Comparison of ENCODE assay signal across 13 cellular contexts in genomic region chr10:102384053-102384452, GRCh38. TPM values are rescaled to one million over a fixed set of nuclear protein-coding genes. Genes with fewer than 3 reads are reported as not detected.
DNase-seq lines count a peak whose midpoint lies in the region; ATAC-seq, FAIRE-seq and TF ChIP-seq lines count a peak whose summit lies in the region.
"Had no signal": no experiment of that assay in that cellular context is flagged by ENCODE, and none has a peak within 500 bp of the region (broad histone marks: within the 10 kb centered on the region; RNA-seq: fewer than 3 reads in every experiment).

No MANE protein-coding gene starts in this region.

- H3K36me3 Mint-ChIP-seq in endothelial cell (ENCODE audit: low read depth, unreplicated experiment) = peaks cover 15% of the 10 kb centered on the region

- in situ Hi-C loops in IMR-90 (cut with MboI; ENCODE audit: low sequenced_read_pairs) = no loop called here

- no peak overlapping the region for H3K4ac ChIP-seq in IMR-90 (ENCODE audit: low read depth, low read length)

- H3K4me1 Mint-ChIP-seq in endothelial cell (ENCODE audit: unreplicated experiment) = peaks cover 6% of the 10 kb centered on the region

- intact Hi-C loops in IMR-90 (cut with micrococcal nuclease) = no loop called here

- CTCF ChIA-PET in IMR-90 (lab: Yijun Ruan, JAX) = interaction anchor here (0.7 to 1.7 kb wide), 2 partner anchors 10 to 154 kb away, joined by 3 to 4 read pairs; no protein-coding TSS in a partner anchor

- no peak overlapping the region for H2AK5ac ChIP-seq in IMR-90 (ENCODE audit: low read depth, low read length)

- dilution Hi-C loops in IMR-90 (cut with HindIII; ENCODE audit: low sequenced_read_pairs, unreplicated experiment) = no loop called here

- H3K9me3 ChIP-seq in IMR-90 (ENCODE audit: control insufficient read depth, insufficient read depth, low read length) = no peaks in the 10 kb centered on the region
- no peaks in the 10 kb centered on the region for H3K9me3 ChIP-seq in parathyroid adenoma (ENCODE audit: control insufficient read depth, low read length)

- H2AFZ ChIP-seq in IMR-90 (replicated peaks; ENCODE audit: low read length, poor library complexity) (no peak overlapping the region), parathyroid adenoma (no peak overlapping the region)

- TF ChIP-seq POLR2A in IMR-90 (IDR thresholded peaks at IDR 0.05; ENCODE audit: low read depth, low read length) (no peak), GM12892 (IDR thresholded peaks at IDR 0.05; ENCODE audit: low read depth, low read length) (no peak)

- peak; percentile 25 for TF ChIP-seq RAD21 in IMR-90 (IDR thresholded peaks at IDR 0.05; ENCODE audit: low read length)

- no peaks in the 10 kb centered on the region for H3K9me3 Mint-ChIP-seq in endothelial cell (ENCODE audit: unreplicated experiment)
- H3K9me3 Mint-ChIP-seq: dendritic cell treated with granulocyte-macrophage colony-stimulating factor and Interleukin-4, amounts not matched to agents 40 ng/mL and 50 ng/mL, for 4 days had no signal

- no peak overlapping the region for H2AK9ac ChIP-seq in IMR-90 (replicated peaks; ENCODE audit: low read depth, low read length, poor library complexity)

- no peak overlapping the region for H3K9ac ChIP-seq in IMR-90 (ENCODE audit: low read depth, low read length)
- H3K9ac ChIP-seq in parathyroid adenoma = no peak overlapping the region

- no peaks in the 10 kb centered on the region for H3K79me2 ChIP-seq in parathyroid adenoma

- H3K4me1 ChIP-seq in IMR-90 (ENCODE audit: control insufficient read depth, insufficient read depth, low read length) = peaks cover 3% of the 10 kb centered on the region; the same call in 1 of the 2 replicates
- H3K4me1 ChIP-seq in parathyroid adenoma = no peaks in the 10 kb centered on the region

- H3K23ac ChIP-seq in IMR-90 (ENCODE audit: low read depth, low read length) = no peak overlapping the region

- H3K56ac ChIP-seq in IMR-90 (ENCODE audit: extremely low read depth, insufficient read depth, low read length) = no peak overlapping the region

- no peak overlapping the region for H3K18ac ChIP-seq in IMR-90 (ENCODE audit: low read depth, low read length)

- no peak overlapping the region for H4K91ac ChIP-seq in IMR-90 (ENCODE audit: insufficient read depth, low read depth, low read length)

- no peak overlapping the region for H3K27ac Mint-ChIP-seq in endothelial cell (ENCODE audit: unreplicated experiment)
- H3K27ac Mint-ChIP-seq: dendritic cell treated with granulocyte-macrophage colony-stimulating factor and Interleukin-4, amounts not matched to agents 40 ng/mL and 50 ng/mL, for 4 days had no signal

- no peak overlapping the region for H4K8ac ChIP-seq in IMR-90 (ENCODE audit: low read depth in 2 of 2, low read length in 2 of 2)

- no peak overlapping the region for H2BK120ac ChIP-seq in IMR-90 (ENCODE audit: low read depth, low read length)

- no peak overlapping the region for H2BK5ac ChIP-seq in IMR-90 (ENCODE audit: low read depth, low read length, poor library complexity, severe bottlenecking)

- no peak overlapping the region for H3K4me3 Mint-ChIP-seq in endothelial cell (ENCODE audit: unreplicated experiment)
- H3K4me3 Mint-ChIP-seq: dendritic cell treated with granulocyte-macrophage colony-stimulating factor and Interleukin-4, amounts not matched to agents 40 ng/mL and 50 ng/mL, for 4 days had no signal

- no peaks in the 10 kb centered on the region for H3K9me1 ChIP-seq in IMR-90 (ENCODE audit: insufficient read depth, low read length)

- DNase-seq in DMS53 (lab: John Stamatoyannopoulos, UW) = peak; percentile 27
- DNase-seq in DMS53 treated with DMSO at 0.1 percent for 48 hours (lab: John Stamatoyannopoulos, UW; ENCODE audit: unreplicated experiment) = no peak
- no peak for DNase-seq in IMR-90
- DNase-seq in cerebellar cortex (ENCODE audit: low spot score) = peak; percentile 35
- DNase-seq in endothelial cell (ENCODE audit: low spot score) = no peak
- no peak for DNase-seq in GM12892 (ENCODE audit: insufficient read length)
- DNase-seq: NCI-H2107; stimulated activated CD4-positive, alpha-beta T cell treated with anti-CD3 and anti-CD28 coated beads, Interleukin-4, amount 100 ng/mL, for 4 hours; SW 1271 had no signal

- H3K14ac ChIP-seq in IMR-90 (replicated peaks; ENCODE audit: low read depth, low read length) = no peak overlapping the region

- TF ChIP-seq CTCF in IMR-90 (conservative IDR thresholded peaks at IDR 0.05; ENCODE audit: low read depth, low read length) = peak; percentile 31; the same call in 1 of the 2 replicates
- TF ChIP-seq CTCF in parathyroid adenoma (IDR thresholded peaks at IDR 0.05) = peak; percentile 12
- no peak for TF ChIP-seq CTCF in endothelial cell (IDR thresholded peaks at IDR 0.05; ENCODE audit: unreplicated experiment)

- no peaks in the 10 kb centered on the region for H3K79me1 ChIP-seq in IMR-90 (ENCODE audit: low read depth in 1 of 2, low read length in 2 of 2)

- H2BK15ac ChIP-seq in IMR-90 (ENCODE audit: low read depth, low read length) = no peak overlapping the region

- 67% methylated on average over 1 of the region's 6 CpGs; no CpG with 5 or more reads in 1 of the 2 experiments for WGBS in IMR-90 (ENCODE audit: extremely low coverage in 2 of 2, insufficient read length in 1 of 2), 2 experiments

- H2BK20ac ChIP-seq in IMR-90 (ENCODE audit: low read depth, low read length) = no peak overlapping the region

- BruUV-seq in IMR-90 (replicated peaks; lab: Mats Ljungman, UMichigan) = no TSS peak

- H3K4me2 ChIP-seq in IMR-90 (ENCODE audit: low read depth, low read length) (no peak overlapping the region), parathyroid adenoma (ENCODE audit: low read length) (no peak overlapping the region)

- ATAC-seq in IMR-90 (ENCODE audit: low read depth) (no peak), HG03159 (IDR thresholded peaks at IDR 0.05; ENCODE audit: unreplicated experiment) (no peak)

- no peak overlapping the region for H3K27ac ChIP-seq in IMR-90 (ENCODE audit: insufficient read depth, low read length)
- H3K27ac ChIP-seq in parathyroid adenoma = no peak overlapping the region

- H3K36me3 ChIP-seq in IMR-90 (ENCODE audit: control insufficient read depth, insufficient read depth, low read length) (peaks cover 41% of the 10 kb centered on the region), parathyroid adenoma (ENCODE audit: control insufficient read depth, insufficient read depth, low read length) (no peaks in the 10 kb centered on the region)

- H4K5ac ChIP-seq in IMR-90 (ENCODE audit: low read depth, low read length) = no peak overlapping the region

- no peak overlapping the region for H3K4me3 ChIP-seq in IMR-90 (ENCODE audit: insufficient read depth, low read depth, low read length)
- H3K4me3 ChIP-seq in parathyroid adenoma (ENCODE audit: low read depth, low read length) = no peak overlapping the region

- no peak for FAIRE-seq in GM12892 (lab: Jason Lieb, UNC)
- FAIRE-seq: A204.1 had no signal

- H3K27me3 ChIP-seq in IMR-90 (ENCODE audit: control insufficient read depth, insufficient read depth, low read length) = no peaks in the 10 kb centered on the region
- H3K27me3 ChIP-seq in parathyroid adenoma (ENCODE audit: control insufficient read depth, insufficient read depth, low read length) = no peaks in the 10 kb centered on the region

- POLR2A ChIA-PET in IMR-90 (lab: Charles Lee; ENCODE audit: unreplicated experiment) = no interaction called here

- H3K27me3 Mint-ChIP-seq in endothelial cell (ENCODE audit: unreplicated experiment) = peaks cover 3% of the 10 kb centered on the region

- H4K20me1 ChIP-seq in IMR-90 (ENCODE audit: insufficient read depth, low read length) = no peaks in the 10 kb centered on the region; the same call in 1 of the 2 replicates

TF ChIP-seq in IMR-90, 13 proteins besides CTCF, POLR2A, EP300 and RAD21 (continues in another document):
- TF ChIP-seq RCOR1 (IDR thresholded peaks at IDR 0.05; ENCODE audit: insufficient replicate concordance, low read length) (no peak), ELK1 (IDR thresholded peaks at IDR 0.05; ENCODE audit: borderline replicate concordance, low read depth, low read length) (no peak), FOS (IDR thresholded peaks at IDR 0.05; ENCODE audit: low read depth, low read length) (no peak), MAFK (IDR thresholded peaks at IDR 0.05; ENCODE audit: low read depth, low read length) (no peak), SMC3 (IDR thresholded peaks at IDR 0.05; ENCODE audit: low read depth, low read length) (peak; percentile 27; the same call in 1 of the 2 replicates), CHD1 (IDR thresholded peaks at IDR 0.05; ENCODE audit: low read depth, low read length) (no peak)

RNA-seq across cellular contexts. Expression of gene NFKB2, which starts 11.5 kb away (rescaled TPM):
- 16.1 TPM in 2 replicates for total RNA-seq in IMR-90 (2012; rRNA removed)
- 32.3 and 34.7 TPM in 2 replicates for polyA plus RNA-seq in IMR-90 (2012; rRNA removed)
- polyA plus RNA-seq in IMR-90 (2012; cell fraction: cytosol; rRNA removed) = 27.9 and 40.3 TPM in 2 replicates
- polyA plus RNA-seq in IMR-90 (2012; cell fraction: nucleus; rRNA removed; ENCODE audit: low replicate concordance) = 81.8 and 143 TPM in 2 replicates
- total RNA-seq in endothelial cell (ENCODE audit: unreplicated experiment) = 14.2 TPM
- 120 TPM for polyA plus RNA-seq in GM12892 (2012; ENCODE audit: missing spikeins)

RNA-seq across cellular contexts. Expression of gene PSD, which starts 34.5 kb away (rescaled TPM):
- 1.4 and 2.0 TPM in 2 replicates for total RNA-seq in IMR-90 (2012; rRNA removed)
- 4.4 and 5.8 TPM in 2 replicates for polyA plus RNA-seq in IMR-90 (2012; rRNA removed)
- 2.1 and 6.4 TPM in 2 replicates for polyA plus RNA-seq in IMR-90 (2012; cell fraction: cytosol; rRNA removed)
- polyA plus RNA-seq in IMR-90 (2012; cell fraction: nucleus; rRNA removed; ENCODE audit: low replicate concordance) = 6.6 and 10.9 TPM in 2 replicates
- total RNA-seq in endothelial cell (ENCODE audit: unreplicated experiment) = 0.31 TPM
- 2.0 TPM for polyA plus RNA-seq in GM12892 (2012; ENCODE audit: missing spikeins)

RNA-seq across cellular contexts. Expression of gene FBXL15, which starts 36.6 kb away (rescaled TPM):
- total RNA-seq in IMR-90 (2012; rRNA removed) (2.5 and 3.0 TPM in 2 replicates), endothelial cell (ENCODE audit: unreplicated experiment) (8.7 TPM)
- polyA plus RNA-seq in IMR-90 (2012; rRNA removed) = 8.4 and 13.6 TPM in 2 replicates
- polyA plus RNA-seq in IMR-90 (2012; cell fraction: cytosol; rRNA removed) = 18.3 and 20.0 TPM in 2 replicates
- polyA plus RNA-seq in IMR-90 (2012; cell fraction: nucleus; rRNA removed; ENCODE audit: low replicate concordance) = 23.1 and 53.1 TPM in 2 replicates
- 0.66 TPM for polyA plus RNA-seq in GM12892 (2012; ENCODE audit: missing spikeins)

RNA-seq across cellular contexts. Expression of gene CUEDC2, which starts 48.3 kb away (rescaled TPM):
- total RNA-seq in IMR-90 (2012; rRNA removed) (43.6 and 55.7 TPM in 2 replicates), endothelial cell (ENCODE audit: unreplicated experiment) (72.9 TPM)
- polyA plus RNA-seq in IMR-90 (2012; rRNA removed) = 84.9 and 87.6 TPM in 2 replicates
- polyA plus RNA-seq in IMR-90 (2012; cell fraction: cytosol; rRNA removed) = 81.3 and 97.7 TPM in 2 replicates
- polyA plus RNA-seq in IMR-90 (2012; cell fraction: nucleus; rRNA removed; ENCODE audit: low replicate concordance) = 105 and 123 TPM in 2 replicates
- polyA plus RNA-seq in GM12892 (2012; ENCODE audit: missing spikeins) = 66.9 TPM

Comparison
In these comparisons a context has a peak if more than half of its experiments do, and no peak if none do; other contexts are left out.
1. DNase-seq: peak in DMS53 (single experiment) and cerebellar cortex (single experiment); none in DMS53 treated with DMSO at 0.1 percent for 48 hours (single experiment), IMR-90 (single experiment), endothelial cell (single experiment) and GM12892 (single experiment).